Comparison of ENCODE assay signal across 2 cellular contexts in genomic region chr11:119400860-119401259, GRCh38.
TF ChIP-seq lines count a peak whose summit lies in the region.

No MANE protein-coding gene starts in this region.

TF ChIP-seq in HEK293, 187 proteins besides CTCF, POLR2A, EP300 and RAD21:
- no peak for TF ChIP-seq ZNF24 (tag by site-specific recombination; IDR thresholded peaks at IDR 0.05)
- no peak for TF ChIP-seq ZNF623 (tag by site-specific recombination; IDR thresholded peaks at IDR 0.05)
- TF ChIP-seq ZNF157 (tag by site-specific recombination; IDR thresholded peaks at IDR 0.05), result no peak
- TF ChIP-seq ZIC2 (tag by site-specific recombination; IDR thresholded peaks at IDR 0.05), result no peak
- peak; percentile 59 for TF ChIP-seq SETDB1 (IDR thresholded peaks at IDR 0.05; ENCODE audit: insufficient read length, low read length)
- TF ChIP-seq YY2 (tag by site-specific recombination; IDR thresholded peaks at IDR 0.05), result no peak
- no peak for TF ChIP-seq OSR2 (tag by site-specific recombination; IDR thresholded peaks at IDR 0.05)
- TF ChIP-seq ZNF670 (tag by site-specific recombination; IDR thresholded peaks at IDR 0.05; ENCODE audit: low read depth), result no peak
- TF ChIP-seq ZNF792 (tag by site-specific recombination; IDR thresholded peaks at IDR 0.05), result no peak

TF ChIP-seq in K562, 482 proteins besides CTCF, POLR2A, EP300 and RAD21:
- 0 out of 2 replicates have a peak, but pooled peaks have one; percentile 13 for TF ChIP-seq ARID3A (IDR thresholded peaks at IDR 0.05; ENCODE audit: borderline replicate concordance, low read depth, low read length)
- no peak for TF ChIP-seq HNRNPH1 (optimal IDR thresholded peaks at IDR 0.05; ENCODE audit: low read depth, low read length)
- TF ChIP-seq ZNF445 (CRISPR knock-in tag; IDR thresholded peaks at IDR 0.05; ENCODE audit: low read depth), result peak; percentile 94
- TF ChIP-seq CBX3 (IDR thresholded peaks at IDR 0.05; ENCODE audit: borderline replicate concordance in 1 of 2, low read length in 2 of 2), result peak in 1 of 2 experiments; percentile 84; a peak in 2 of 3 replicates
- no peak for TF ChIP-seq KLF6 (CRISPR knock-in tag; IDR thresholded peaks at IDR 0.05; ENCODE audit: borderline replicate concordance)
- TF ChIP-seq HDAC8 (tag; IDR thresholded peaks at IDR 0.05), result no peak
- TF ChIP-seq TRIM28 (IDR thresholded peaks at IDR 0.05), result 0 out of 2 replicates have a peak, but pooled peaks have one; percentile 71
- TF ChIP-seq ZNF280A (IDR thresholded peaks at IDR 0.05; ENCODE audit: low read depth, partially characterized antibody), result peak; percentile 62
- TF ChIP-seq ZEB2 (IDR thresholded peaks at IDR 0.05), result 0 out of 2 replicates have a peak, but pooled peaks have one; percentile 28
- peak; percentile 97 for TF ChIP-seq ZNF324 (CRISPR knock-in tag; IDR thresholded peaks at IDR 0.05)
